ENCODE assay signal across 18 cellular contexts in the genomic region with DNA sequence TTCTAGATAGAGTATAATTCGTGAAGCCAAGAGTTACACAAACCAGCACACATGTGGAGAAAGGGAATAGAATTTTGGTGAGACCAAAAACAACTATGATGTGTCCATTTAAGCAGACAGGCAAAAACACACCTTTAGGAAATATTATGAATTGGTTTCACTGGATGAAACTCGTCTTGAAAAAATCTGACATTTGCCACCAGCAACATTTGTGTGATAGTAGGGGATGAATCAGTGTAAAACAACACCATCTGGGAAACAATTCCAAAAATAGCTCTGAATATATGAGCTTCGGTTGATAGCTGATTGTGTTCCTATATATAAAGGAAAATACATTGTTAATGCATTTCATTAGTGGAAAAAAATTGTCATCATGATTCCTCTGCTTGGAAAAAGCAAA.
"Had no signal": no experiment of that assay in that cellular context is flagged by ENCODE, and none has a peak within 500 bp of the region (broad histone marks: within the 10 kb centered on the region; RNA-seq: fewer than 3 reads in every experiment).

No MANE protein-coding gene starts in this region.

- ATAC-seq: effector memory CD8-positive, alpha-beta T cell; gastrocnemius medialis; heart right ventricle; left cardiac atrium; lower lobe of right lung; natural killer cell treated with Interleukin-12 subunit alpha and Interleukin-12 subunit beta and Interleukin-15 and Interleukin-18, amount 100 ng/mL, for 72 hours had no signal

- DNase-seq: effector memory CD8-positive, alpha-beta T cell; gastrocnemius medialis; heart right ventricle; immature natural killer cell; left cardiac atrium; left ventricle myocardium inferior; lower lobe of right lung; mesenchymal stem cell; midbrain; nucleus accumbens; ovary; sigmoid colon; small intestine; stimulated activated CD4-positive, alpha-beta T cell treated with anti-CD3 and anti-CD28 coated beads, Interleukin-2, amount 100 ng/mL, for 48 hours; stimulated activated naive CD4-positive, alpha-beta T cell treated with Interleukin-2 at 50 U/mL for 16 hours; upper lobe of left lung; uterus had no signal
